In the genomic region with DNA sequence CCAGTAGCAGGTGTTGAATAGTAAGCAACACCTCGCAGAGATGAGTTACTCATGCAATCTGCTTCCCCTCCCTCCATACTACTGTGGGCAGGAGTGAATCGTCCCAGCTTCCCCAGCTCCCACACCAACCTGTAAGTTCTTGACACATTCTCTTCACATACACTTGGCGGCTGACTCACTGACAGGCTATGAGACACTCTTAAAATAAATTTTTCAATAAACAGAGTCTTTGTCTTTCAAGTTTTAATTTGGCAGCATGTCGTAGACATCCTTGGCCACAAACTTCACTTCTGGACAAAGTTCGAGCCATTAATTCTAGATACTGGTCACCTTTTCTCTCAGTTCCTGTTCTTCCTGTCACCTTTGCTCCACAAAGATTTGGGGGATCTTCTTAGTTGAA, we compare ENCODE assay signal across 17 cellular contexts.
DNase-seq lines count a peak whose midpoint lies in the region; ATAC-seq and TF ChIP-seq lines count a peak whose summit lies in the region.
"Had no signal": no experiment of that assay in that cellular context is flagged by ENCODE, and none has a peak within 500 bp of the region (broad histone marks: within the 10 kb centered on the region; RNA-seq: fewer than 3 reads in every experiment).

No MANE protein-coding gene starts in this region.

- H3K4me1 Mint-ChIP-seq in H9: peaks cover 9 to 16% of the 10 kb centered on the region in 2 experiments
- H3K4me1 Mint-ChIP-seq: B cell had no signal

- ATAC-seq in GM18867 (IDR thresholded peaks at IDR 0.05; ENCODE audit: unreplicated experiment): peak; percentile 44
- ATAC-seq in HG03432 (IDR thresholded peaks at IDR 0.05; ENCODE audit: unreplicated experiment): peak; percentile 43
- no peak for ATAC-seq in HG02840 (IDR thresholded peaks at IDR 0.05; ENCODE audit: low FRiP score, unreplicated experiment)

- WGBS in H9 (ENCODE audit: extremely low coverage, insufficient read length, low lambda C conversion rate): no CpG with 5 or more reads among the region's 5 CpGs
- 87 to 96% (median 92%) methylated on average over 4 to 5 of the region's 5 CpGs for WGBS in adrenal gland, 4 donors

- no peak overlapping the region for H4K91ac ChIP-seq in H9 (ENCODE audit: insufficient read length, low read depth, low read length)

- H2AK5ac ChIP-seq in H9 (ENCODE audit: insufficient read length, low read length): no peak overlapping the region

- peak overlapping the region in 1 of 3 experiments; percentile 56; a peak in 1 of 7 replicates for H3K27ac Mint-ChIP-seq in H9
- H3K27ac Mint-ChIP-seq: B cell had no signal

- no peak overlapping the region for H2BK12ac ChIP-seq in H9 (ENCODE audit: insufficient read length, low read depth, low read length)

- H3K9ac ChIP-seq in H9 (ENCODE audit: extremely low read depth, insufficient read length, low read length): no peak overlapping the region

- H4K8ac ChIP-seq in H9 (replicated peaks; ENCODE audit: insufficient read length, low read depth, low read length): no peak overlapping the region

- H3T11ph ChIP-seq in H9 (ENCODE audit: low read length): no peak overlapping the region

- H3K4me2 ChIP-seq in H9 (ENCODE audit: insufficient read depth, insufficient read length, low read length): no peak overlapping the region

- no peak overlapping the region for H3K4me3 Mint-ChIP-seq in H9
- H3K4me3 Mint-ChIP-seq: B cell had no signal

- H3K23me2 ChIP-seq in H9 (ENCODE audit: insufficient read length, low read depth, low read length, poor library complexity, severe bottlenecking): no peaks in the 10 kb centered on the region

- H3K27me3 Mint-ChIP-seq in H9 (ENCODE audit: low read depth): no peaks in the 10 kb centered on the region; the same call in 1 of the 2 replicates

- no peak overlapping the region for H2BK15ac ChIP-seq in H9 (ENCODE audit: low read depth, low read length)

- no peak overlapping the region for H2BK5ac ChIP-seq in H9 (ENCODE audit: insufficient read length, low read length)

- TF ChIP-seq POLR2A in breast epithelium (IDR thresholded peaks at IDR 0.05) (no peak), adrenal gland (IDR thresholded peaks at IDR 0.05) (no peak)

- no peak for TF ChIP-seq CTCF in breast epithelium (IDR thresholded peaks at IDR 0.05)
- TF ChIP-seq CTCF in H9 (conservative IDR thresholded peaks at IDR 0.05): no peak
- no peak for TF ChIP-seq CTCF in adrenal gland (IDR thresholded peaks at IDR 0.05)

- H3K27me3 ChIP-seq in breast epithelium (no peaks in the 10 kb centered on the region), H9 (ENCODE audit: insufficient read depth, low read length) (no peaks in the 10 kb centered on the region), adrenal gland (no peaks in the 10 kb centered on the region)

- no peak overlapping the region for H3K4me3 ChIP-seq in breast epithelium
- no peak overlapping the region for H3K4me3 ChIP-seq in adrenal gland

- H3K4me1 ChIP-seq in breast epithelium (no peaks in the 10 kb centered on the region), H9 (ENCODE audit: insufficient read depth, low read length) (no peaks in the 10 kb centered on the region), adrenal gland (replicated peaks in 1 of 2) (peaks cover 5 to 26% of the 10 kb centered on the region in 2 donors)

- no peak overlapping the region for H2AFZ ChIP-seq in H9 (ENCODE audit: low read length)

- no peak overlapping the region for H2BK20ac ChIP-seq in H9 (ENCODE audit: low read depth, low read length, poor library complexity, severe bottlenecking)

- no peak overlapping the region for H3K23ac ChIP-seq in H9 (ENCODE audit: insufficient read length, low read depth, low read length)

- H3K9me3 ChIP-seq in breast epithelium (no peaks in the 10 kb centered on the region), H9 (ENCODE audit: control insufficient read depth, low read depth, low read length) (no peaks in the 10 kb centered on the region), adrenal gland (replicated peaks in 1 of 3) (no peaks in the 10 kb centered on the region)

- H3K36me3 Mint-ChIP-seq in H9 (ENCODE audit: insufficient read depth in 1 of 3, low read depth in 3 of 3): no peaks in the 10 kb centered on the region; a peak in 1 of 7 replicates

- DNase-seq in breast epithelium (ENCODE audit: low spot score in 2 of 2) (peak in 1 of 2 donors; percentile 47), kidney glomerular epithelial cell (lab: John Stamatoyannopoulos, UW) (peak; percentile 92), H9 (no peak), adrenal gland (no peak)
- DNase-seq in effector CD4-positive, alpha-beta T cell: no peak
- DNase-seq: activated effector memory CD4-positive, alpha-beta T cell treated with anti-CD3 and anti-CD28 coated beads, Interleukin-2, amount 50 U/mL, for 16 hours; central memory CD4-positive, alpha-beta T cell; DMS53; NCI-H187 treated with DMSO at 0.1 percent for 48 hours; NCI-H774; SIG-M5; T-helper 9 cell; trophoblast cell had no signal

- no peaks in the 10 kb centered on the region for H4K20me1 ChIP-seq in H9 (ENCODE audit: control insufficient read depth, insufficient read depth, insufficient read length)

- peak overlapping the region; percentile 62 to 76 for H3K27ac ChIP-seq in breast epithelium
- no peak overlapping the region for H3K27ac ChIP-seq in H9 (ENCODE audit: insufficient read length, low read depth, low read length)
- H3K27ac ChIP-seq in adrenal gland: no peak overlapping the region

- H3K14ac ChIP-seq in H9 (ENCODE audit: insufficient read depth, low read length): no peak overlapping the region

- no peak overlapping the region for H3K18ac ChIP-seq in H9 (ENCODE audit: insufficient read length, low read depth, low read length)

- no peaks in the 10 kb centered on the region for H3K79me2 ChIP-seq in H9 (ENCODE audit: insufficient read depth, low read length)

- no peak overlapping the region for H3K4ac ChIP-seq in H9 (ENCODE audit: low read depth, low read length)

- H3K36me3 ChIP-seq in breast epithelium (no peaks in the 10 kb centered on the region), adrenal gland (replicated peaks in 1 of 2) (no peaks in the 10 kb centered on the region)

- H3K9me3 Mint-ChIP-seq in H9: no peaks in the 10 kb centered on the region

- no peak overlapping the region for H3K56ac ChIP-seq in H9 (ENCODE audit: insufficient read length, low read depth, low read length)

- intact Hi-C loops in breast epithelium (cut with DNase I; ENCODE audit: low total_unique reads): no loop called here
- intact Hi-C loops in adrenal gland (cut with DNase I): no loop called here

- no peak overlapping the region for H4K5ac ChIP-seq in H9 (ENCODE audit: insufficient read length, low read depth, low read length)

- H2BK120ac ChIP-seq in H9 (ENCODE audit: low read depth, low read length, poor library complexity, severe bottlenecking): no peak overlapping the region

- no peaks in the 10 kb centered on the region for H3K79me1 ChIP-seq in H9 (ENCODE audit: insufficient read depth, low read depth, low read length, poor library complexity, severe bottlenecking)

Comparison
In these comparisons a context has a peak if more than half of its experiments do, and no peak if none do; other contexts are left out.
1. H3K27ac ChIP-seq: peak in breast epithelium (2 of 2); none in H9 (single experiment) and adrenal gland (0 of 5).